ENCODE assay signal across 25 cellular contexts in the genomic region with DNA sequence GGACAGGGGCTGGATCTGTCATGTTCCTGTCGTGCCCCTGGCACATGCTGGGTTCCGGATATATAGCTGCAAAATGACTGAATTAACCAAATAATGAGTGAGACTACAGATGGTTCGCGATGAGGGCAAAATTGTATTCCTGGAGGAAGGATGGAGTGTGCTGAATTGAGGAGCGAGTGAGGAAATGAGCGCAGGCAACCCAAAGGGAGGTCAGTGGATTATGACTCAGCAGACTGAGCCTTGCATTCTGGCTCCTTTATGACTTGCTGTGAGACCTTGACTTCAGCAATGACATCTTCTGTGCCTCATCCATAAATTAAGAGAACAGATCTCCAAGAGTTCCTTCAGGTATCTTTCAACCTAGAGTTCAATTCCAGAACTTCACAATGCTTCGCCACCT.
"Had no signal": no experiment of that assay in that cellular context is flagged by ENCODE, and none has a peak within 500 bp of the region (broad histone marks: within the 10 kb centered on the region; RNA-seq: fewer than 3 reads in every experiment).

No MANE protein-coding gene starts in this region.

- H3K4me2 ChIP-seq: smooth muscle cell had no signal

- H3K27ac ChIP-seq: breast epithelium, prostate gland, right lobe of liver, suprapubic skin, transverse colon, uterus had no signal

- H3K27me3 ChIP-seq: breast epithelium, right lobe of liver, suprapubic skin, transverse colon, uterus had no signal

- DNase-seq: activated CD4-positive, alpha-beta T cell treated with anti-CD3 and anti-CD28 coated beads, Interleukin-2, amount 50 U/mL, for 1 hour; activated CD4-positive, CD25-positive, alpha-beta regulatory T cell treated with anti-CD3 and anti-CD28 coated beads, Interleukin-2, amount 50 U/mL, for 72 hours; activated CD8-positive, alpha-beta memory T cell treated with anti-CD3 and anti-CD28 coated beads, Interleukin-2, amount 50 U/mL, for 48 hours; activated effector memory CD4-positive, alpha-beta T cell treated with anti-CD3 and anti-CD28 coated beads, Interleukin-2, amount 50 U/mL, for 16 hours; activated naive CD4-positive, alpha-beta T cell treated with anti-CD3 and anti-CD28 coated beads, Interleukin-2, amount 50 U/mL, for 16 hours; activated T-cell treated with anti-CD3 and anti-CD28 coated beads, Interleukin-2, amount 50 U/mL, for 48 hours; cerebellar nuclear complex; cortex of kidney; hippocampal formation; islet precursor cell; left colon; nephron progenitor cell; right lobe of liver; stimulated activated CD4-positive, alpha-beta T cell treated with anti-CD3 and anti-CD28 coated beads, Interleukin-4, amount 100 ng/mL, for 1 hour; stimulated activated naive CD8-positive, alpha-beta T cell treated with anti-CD3 and anti-CD28 coated beads, Interleukin-15, amount 100 ng/mL, for 72 hours; T-cell; T-helper 9 cell; transverse colon; uterus had no signal

- H3K4me3 ChIP-seq: breast epithelium, lung, prostate gland, right lobe of liver, smooth muscle cell, suprapubic skin, transverse colon, uterus had no signal

- H3K36me3 ChIP-seq: breast epithelium, prostate gland, right lobe of liver, suprapubic skin, transverse colon, uterus had no signal

- H3K4me1 ChIP-seq: breast epithelium, prostate gland, right lobe of liver, suprapubic skin, transverse colon, uterus had no signal

- H3K9me3 ChIP-seq: breast epithelium, prostate gland, right lobe of liver, suprapubic skin, transverse colon, uterus had no signal

- FAIRE-seq: astrocyte had no signal
